ENCODE assay signal across 8 cellular contexts in the genomic region with DNA sequence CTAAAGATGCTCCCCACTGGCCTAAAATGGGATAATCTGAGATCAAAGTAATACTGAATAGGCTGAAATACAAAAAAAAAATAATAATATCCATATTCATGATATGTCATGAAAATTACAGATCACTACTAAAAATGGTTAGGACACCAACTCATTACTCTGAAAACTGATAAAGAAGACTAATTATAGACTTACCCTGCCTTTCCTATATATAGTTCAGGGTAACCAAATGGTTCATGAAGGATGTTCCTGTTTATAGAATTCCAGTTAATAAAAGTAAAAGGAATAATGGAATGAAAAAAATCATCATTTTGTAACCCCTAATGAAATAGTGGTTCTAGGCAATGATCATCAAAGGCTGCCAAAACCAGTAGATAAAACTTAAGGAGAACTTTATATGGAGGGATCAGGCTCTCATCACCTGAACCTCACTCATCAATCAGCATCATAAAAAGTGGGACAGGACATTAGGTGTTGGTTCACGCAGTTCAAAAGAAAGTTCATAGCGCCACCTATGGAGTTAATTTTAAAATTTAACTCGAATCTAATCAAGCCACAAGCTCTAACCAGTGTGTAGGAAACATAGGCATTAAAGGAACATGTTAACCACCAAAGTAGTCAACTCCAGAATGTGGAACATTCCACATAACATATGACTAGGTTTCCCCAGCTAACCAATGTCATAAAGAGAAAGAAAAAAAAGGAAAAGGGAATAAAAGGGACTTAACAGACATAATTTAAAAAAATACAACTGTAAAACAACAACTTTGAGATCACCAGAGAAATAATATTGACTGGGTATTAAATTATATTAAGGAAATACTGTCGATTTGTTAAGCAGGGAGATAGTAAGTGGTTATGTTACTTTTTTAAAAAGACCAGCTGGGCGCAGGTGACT. TPM values are rescaled to one million over a fixed set of nuclear protein-coding genes. Genes with fewer than 3 reads are reported as not detected.
DNase-seq lines count a peak whose midpoint lies in the region; ATAC-seq and TF ChIP-seq lines count a peak whose summit lies in the region.

No MANE protein-coding gene starts in this region.

- no peaks in the 10 kb centered on the region for H3K9me3 ChIP-seq in aorta (ENCODE audit: control insufficient read depth, low read length)

- H3K27ac ChIP-seq in aorta (ENCODE audit: low read depth in 1 of 2, low read length in 2 of 2), result no peak overlapping the region

- peaks cover 4% of the 10 kb centered on the region for H3K4me1 Mint-ChIP-seq in memory B cell

- H3K4me3 Mint-ChIP-seq in memory B cell, result no peak overlapping the region

- peaks cover 13% of the 10 kb centered on the region for H3K36me3 Mint-ChIP-seq in memory B cell

- DNase-seq in AG20443 (ENCODE audit: low spot score) (peak; percentile 23), NCI-H510A (lab: John Stamatoyannopoulos, UW) (peak; percentile 11), memory B cell (ENCODE audit: low spot score in 2 of 2) (peak in 1 of 2 donors; percentile 15), hippocampal formation (lab: John Stamatoyannopoulos, UW) (no peak), aorta (no peak)
- DNase-seq in central memory CD4-positive, alpha-beta T cell, result peak; percentile 8

- no peaks in the 10 kb centered on the region for H3K27me3 ChIP-seq in aorta (ENCODE audit: control insufficient read depth in 1 of 2, insufficient read depth in 2 of 2, low read length in 1 of 2)

- no peak overlapping the region for H3K4me3 ChIP-seq in aorta (ENCODE audit: low read length in 2 of 2)

- H3K36me3 ChIP-seq in aorta (ENCODE audit: control insufficient read depth in 1 of 2, insufficient read depth in 2 of 2, low read length in 1 of 2), result peaks cover 0 to 2% of the 10 kb centered on the region in 2 donors

- no peaks in the 10 kb centered on the region for H3K27me3 Mint-ChIP-seq in memory B cell

- H3K9me3 Mint-ChIP-seq in memory B cell, result no peaks in the 10 kb centered on the region

- TF ChIP-seq CTCF in GM12872 (IDR thresholded peaks at IDR 0.05; ENCODE audit: insufficient read depth, low read depth, low read length), result peak; percentile 47

- no peaks in the 10 kb centered on the region for H3K4me1 ChIP-seq in aorta (ENCODE audit: control insufficient read depth in 1 of 2, insufficient read depth in 2 of 2, low read length in 2 of 2)

- WGBS in aorta, 2 donors, result 40 to 47% methylated on average over 5 of the region's 5 CpGs

- ATAC-seq in memory B cell (ENCODE audit: low read depth) (peak; percentile 69), GM21717 (IDR thresholded peaks at IDR 0.05; ENCODE audit: unreplicated experiment) (no peak), aorta (ENCODE audit: low FRiP score) (no peak)

- intact Hi-C loops in aorta (cut with DNase I), result no loop called here

- H3K27ac Mint-ChIP-seq in memory B cell, result peak overlapping the region; percentile 8

RNA-seq across cellular contexts. Expression of a gene that starts 35.7 kb away (rescaled TPM):
- 10 to 100 TPM; 43.5 to 72.5 TPM for total RNA-seq in aorta
- 10 to 100 TPM; 10.6 to 13.8 TPM for polyA plus RNA-seq in aorta

RNA-seq across cellular contexts. Expression of a gene that starts 49.3 kb away (rescaled TPM):
- total RNA-seq in aorta, result 1 to 10 TPM; 1.1 to 1.7 TPM
- polyA plus RNA-seq in aorta, result 1 to 10 TPM; 2.4 to 3.6 TPM

Comparison
In these comparisons a context has a peak if more than half of its experiments do, and no peak if none do; other contexts are left out.
1. DNase-seq: peak in AG20443 (single experiment), NCI-H510A (single experiment) and central memory CD4-positive, alpha-beta T cell (single experiment); none in hippocampal formation (0 of 2) and aorta (0 of 2).